Comparison of ENCODE assay signal across 14 cellular contexts in genomic region chr1:51906306-51907078, GRCh38. TPM values are rescaled to one million over a fixed set of nuclear protein-coding genes. Genes with fewer than 3 reads are reported as not detected.
DNase-seq lines count a peak whose midpoint lies in the region; ATAC-seq and TF ChIP-seq lines count a peak whose summit lies in the region.
"Had no signal": no experiment of that assay in that cellular context is flagged by ENCODE, and none has a peak within 500 bp of the region (broad histone marks: within the 10 kb centered on the region; RNA-seq: fewer than 3 reads in every experiment).

No MANE protein-coding gene starts in this region.

- peaks cover 10% of the 10 kb centered on the region for H3K36me3 Mint-ChIP-seq in activated CD4-positive, alpha-beta memory T cell treated with anti-CD3 and anti-CD28 coated beads, Interleukin-2, amount 10 ng/mL, durations not matched to agents 7 days and 5 days (ENCODE audit: low read depth)
- H3K36me3 Mint-ChIP-seq in activated CD4-positive, alpha-beta memory T cell treated with anti-CD3 and anti-CD28 coated beads for 36 hours = no peaks in the 10 kb centered on the region
- H3K36me3 Mint-ChIP-seq in endothelial cell (ENCODE audit: low read depth, unreplicated experiment) (peaks cover 17% of the 10 kb centered on the region), progenitor cell of endocrine pancreas (ENCODE audit: insufficient read depth) (peaks cover 5% of the 10 kb centered on the region)

- no peak for TF ChIP-seq POLR2A in stomach (IDR thresholded peaks at IDR 0.05)

- no peak for TF ChIP-seq EP300 in stomach (IDR thresholded peaks at IDR 0.05)

- H3K4me3 Mint-ChIP-seq in activated CD4-positive, alpha-beta memory T cell treated with anti-CD3 and anti-CD28 coated beads, Interleukin-2, amount 10 ng/mL, durations not matched to agents 7 days and 5 days = no peak overlapping the region
- H3K4me3 Mint-ChIP-seq in activated CD4-positive, alpha-beta memory T cell treated with anti-CD3 and anti-CD28 coated beads for 36 hours = no peak overlapping the region
- peak overlapping the region; percentile 69 for H3K4me3 Mint-ChIP-seq in endothelial cell (ENCODE audit: unreplicated experiment)
- no peak overlapping the region for H3K4me3 Mint-ChIP-seq in progenitor cell of endocrine pancreas (ENCODE audit: low read depth)
- H3K4me3 Mint-ChIP-seq: activated CD4-positive, alpha-beta T cell treated with anti-CD3 and anti-CD28 coated beads, Interleukin-2, amount 10 ng/mL, durations not matched to agents 24 days and 14 days had no signal

- H3K9ac ChIP-seq in OCI-LY3 (ENCODE audit: low read length) = no peak overlapping the region

- H3K27ac Mint-ChIP-seq in activated CD4-positive, alpha-beta memory T cell treated with anti-CD3 and anti-CD28 coated beads, Interleukin-2, amount 10 ng/mL, durations not matched to agents 7 days and 5 days = peak overlapping the region; percentile 52
- H3K27ac Mint-ChIP-seq in activated CD4-positive, alpha-beta memory T cell treated with anti-CD3 and anti-CD28 coated beads for 36 hours = no peak overlapping the region
- H3K27ac Mint-ChIP-seq in endothelial cell (ENCODE audit: unreplicated experiment) = peak overlapping the region; percentile 82
- peak overlapping the region; percentile 47 for H3K27ac Mint-ChIP-seq in progenitor cell of endocrine pancreas
- H3K27ac Mint-ChIP-seq: activated CD4-positive, alpha-beta T cell treated with anti-CD3 and anti-CD28 coated beads, Interleukin-2, amount 10 ng/mL, durations not matched to agents 24 days and 14 days had no signal

- no peak for DNase-seq in activated CD4-positive, alpha-beta memory T cell treated with anti-CD3 and anti-CD28 coated beads, Interleukin-2, amount 10 ng/mL, durations not matched to agents 7 days and 5 days
- no peak for DNase-seq in activated CD4-positive, alpha-beta memory T cell treated with anti-CD3 and anti-CD28 coated beads for 36 hours
- DNase-seq in endothelial cell (ENCODE audit: low spot score) (no peak), progenitor cell of endocrine pancreas (ENCODE audit: low spot score, unreplicated experiment) (no peak), HEK293T (ENCODE audit: extremely low spot score) (no peak), stomach (no peak)
- DNase-seq: activated CD4-positive, alpha-beta T cell treated with anti-CD3 and anti-CD28 coated beads, Interleukin-2, amount 10 ng/mL, durations not matched to agents 24 days and 14 days; aorta; gastrocnemius medialis; mesendoderm; NCI-H2081 had no signal

- H4K20me1 ChIP-seq in OCI-LY3 (ENCODE audit: insufficient read depth, low read length) = no peaks in the 10 kb centered on the region

- no peaks in the 10 kb centered on the region for H3K79me2 ChIP-seq in OCI-LY3 (ENCODE audit: low read length)

- POLR2A ChIA-PET in activated CD4-positive, alpha-beta memory T cell treated with anti-CD3 and anti-CD28 coated beads, Interleukin-2, amount 10 ng/mL, durations not matched to agents 7 days and 5 days (lab: Charles Lee) = interaction anchor here (0.7 kb wide), 1 partner anchor 135 kb away, joined by 4 read pairs; no protein-coding TSS in a partner anchor
- POLR2A ChIA-PET in activated CD4-positive, alpha-beta memory T cell treated with anti-CD3 and anti-CD28 coated beads for 36 hours (lab: Charles Lee) = no interaction called here
- POLR2A ChIA-PET in HEK293T (lab: Yijun Ruan, JAX) = no interaction called here

- H3K4me2 ChIP-seq in OCI-LY3 (ENCODE audit: low read length) = peak overlapping the region; percentile 24; the same call in 1 of the 2 replicates

- H3K27ac ChIP-seq in OCI-LY3 (ENCODE audit: low read length) (no peak overlapping the region), stomach (no peak overlapping the region)
- H3K27ac ChIP-seq: gastrocnemius medialis had no signal

- no peak overlapping the region for H3K4me3 ChIP-seq in OCI-LY3 (ENCODE audit: low read length)
- no peak overlapping the region for H3K4me3 ChIP-seq in stomach
- H3K4me3 ChIP-seq: gastrocnemius medialis had no signal

- peaks cover 20% of the 10 kb centered on the region for H3K9me3 Mint-ChIP-seq in activated CD4-positive, alpha-beta memory T cell treated with anti-CD3 and anti-CD28 coated beads, Interleukin-2, amount 10 ng/mL, durations not matched to agents 7 days and 5 days
- peaks cover 4% of the 10 kb centered on the region for H3K9me3 Mint-ChIP-seq in activated CD4-positive, alpha-beta memory T cell treated with anti-CD3 and anti-CD28 coated beads for 36 hours
- H3K9me3 Mint-ChIP-seq in endothelial cell (ENCODE audit: unreplicated experiment) (peaks cover 17% of the 10 kb centered on the region), progenitor cell of endocrine pancreas (ENCODE audit: low read depth) (no peaks in the 10 kb centered on the region)
- H3K9me3 Mint-ChIP-seq: activated CD4-positive, alpha-beta T cell treated with anti-CD3 and anti-CD28 coated beads, Interleukin-2, amount 10 ng/mL, durations not matched to agents 24 days and 14 days had no signal

- H3K27me3 ChIP-seq in OCI-LY3 (ENCODE audit: low read depth, low read length) (peaks cover 3% of the 10 kb centered on the region; the same call in 1 of the 2 replicates), stomach (peaks cover 0 to 39% (median 0%) of the 10 kb centered on the region in 3 donors)

- WGBS in stomach, 5 donors = 51 to 70% (median 63%) methylated on average over 4 of the region's 4 CpGs

- H3K36me3 ChIP-seq in OCI-LY3 (replicated peaks; ENCODE audit: low read depth, low read length) (no peaks in the 10 kb centered on the region), stomach (no peaks in the 10 kb centered on the region)
- H3K36me3 ChIP-seq: gastrocnemius medialis had no signal

- peaks cover 7% of the 10 kb centered on the region for H3K27me3 Mint-ChIP-seq in activated CD4-positive, alpha-beta memory T cell treated with anti-CD3 and anti-CD28 coated beads, Interleukin-2, amount 10 ng/mL, durations not matched to agents 7 days and 5 days
- no peaks in the 10 kb centered on the region for H3K27me3 Mint-ChIP-seq in activated CD4-positive, alpha-beta memory T cell treated with anti-CD3 and anti-CD28 coated beads for 36 hours
- H3K27me3 Mint-ChIP-seq in endothelial cell (ENCODE audit: unreplicated experiment) (peaks cover 12% of the 10 kb centered on the region), progenitor cell of endocrine pancreas (no peaks in the 10 kb centered on the region)

- no peak overlapping the region for H2AFZ ChIP-seq in OCI-LY3 (ENCODE audit: low read depth, low read length)

- no peaks in the 10 kb centered on the region for H3K4me1 Mint-ChIP-seq in activated CD4-positive, alpha-beta memory T cell treated with anti-CD3 and anti-CD28 coated beads, Interleukin-2, amount 10 ng/mL, durations not matched to agents 7 days and 5 days
- H3K4me1 Mint-ChIP-seq in activated CD4-positive, alpha-beta memory T cell treated with anti-CD3 and anti-CD28 coated beads for 36 hours (ENCODE audit: low read depth) = no peaks in the 10 kb centered on the region
- peaks cover 38% of the 10 kb centered on the region for H3K4me1 Mint-ChIP-seq in endothelial cell (ENCODE audit: unreplicated experiment)
- no peaks in the 10 kb centered on the region for H3K4me1 Mint-ChIP-seq in progenitor cell of endocrine pancreas (ENCODE audit: low read depth)
- H3K4me1 Mint-ChIP-seq: activated CD4-positive, alpha-beta T cell treated with anti-CD3 and anti-CD28 coated beads, Interleukin-2, amount 10 ng/mL, durations not matched to agents 24 days and 14 days had no signal

- CTCF ChIA-PET in activated CD4-positive, alpha-beta memory T cell treated with anti-CD3 and anti-CD28 coated beads, Interleukin-2, amount 10 ng/mL, durations not matched to agents 7 days and 5 days (lab: Charles Lee) = interaction anchor here (0.7 to 1.8 kb wide), 2 partner anchors 10 to 311 kb away, joined by 3 to 6 read pairs; no protein-coding TSS in a partner anchor
- CTCF ChIA-PET in activated CD4-positive, alpha-beta memory T cell treated with anti-CD3 and anti-CD28 coated beads for 36 hours (lab: Charles Lee) = interaction anchor here (3.0 kb wide), 1 partner anchor 9 kb away, joined by 9 read pairs; no protein-coding TSS in a partner anchor
- CTCF ChIA-PET in HEK293T (lab: Yijun Ruan, JAX) = interaction anchor here (0.6 kb wide), 1 partner anchor 10 kb away, joined by 3 read pairs; no protein-coding TSS in a partner anchor

- TF ChIP-seq CTCF in OCI-LY3 (IDR thresholded peaks at IDR 0.05; ENCODE audit: low read depth, low read length) = no peak
- no peak for TF ChIP-seq CTCF in endothelial cell (IDR thresholded peaks at IDR 0.05; ENCODE audit: unreplicated experiment)
- no peak for TF ChIP-seq CTCF in progenitor cell of endocrine pancreas (IDR thresholded peaks at IDR 0.05; ENCODE audit: unreplicated experiment)
- no peak for TF ChIP-seq CTCF in stomach (IDR thresholded peaks at IDR 0.05)

- intact Hi-C loops in activated CD4-positive, alpha-beta memory T cell treated with anti-CD3 and anti-CD28 coated beads for 36 hours (cut with micrococcal nuclease) = no loop called here
- intact Hi-C loops in stomach (cut with DNase I; ENCODE audit: low total_unique reads) = no loop called here

- H3K4me1 ChIP-seq in OCI-LY3 (ENCODE audit: low read length) (peaks cover 6% of the 10 kb centered on the region), stomach (no peaks in the 10 kb centered on the region)
- H3K4me1 ChIP-seq: gastrocnemius medialis had no signal

- no peak for ATAC-seq in GM18868 (IDR thresholded peaks at IDR 0.05; ENCODE audit: unreplicated experiment)
- ATAC-seq: gastrocnemius medialis, Right ventricle myocardium inferior had no signal

- H3K9me3 ChIP-seq in OCI-LY3 (ENCODE audit: insufficient read depth, low read length) (no peaks in the 10 kb centered on the region), stomach (no peaks in the 10 kb centered on the region)
- H3K9me3 ChIP-seq: gastrocnemius medialis had no signal

TF ChIP-seq in HEK293T, 16 proteins besides CTCF, POLR2A, EP300 and RAD21 (continues in another document):
- TF ChIP-seq L3MBTL2 (conservative IDR thresholded peaks at IDR 0.05) (no peak), FOXA1 (IDR thresholded peaks at IDR 0.05) (no peak), LEF1 (IDR thresholded peaks at IDR 0.05; ENCODE audit: borderline replicate concordance) (no peak), FOXK2 (IDR thresholded peaks at IDR 0.05) (no peak), SP1 (IDR thresholded peaks at IDR 0.05) (no peak), HDGF (IDR thresholded peaks at IDR 0.05; ENCODE audit: borderline replicate concordance) (no peak), SUZ12 (IDR thresholded peaks at IDR 0.05) (no peak), CTBP1 (IDR thresholded peaks at IDR 0.05; ENCODE audit: borderline replicate concordance) (no peak), ARNT (IDR thresholded peaks at IDR 0.05) (no peak), FOXM1 (IDR thresholded peaks at IDR 0.05; ENCODE audit: borderline replicate concordance) (no peak), TARDBP (IDR thresholded peaks at IDR 0.05) (no peak), ELF4 (IDR thresholded peaks at IDR 0.05) (no peak)

RNA-seq across cellular contexts. Expression of gene NRDC, which starts 28.0 kb away (rescaled TPM):
- 100 to 1,000 TPM; 162 to 164 TPM for total RNA-seq in activated CD4-positive, alpha-beta memory T cell treated with anti-CD3 and anti-CD28 coated beads, Interleukin-2, amount 10 ng/mL, durations not matched to agents 7 days and 5 days
- total RNA-seq in activated CD4-positive, alpha-beta memory T cell treated with anti-CD3 and anti-CD28 coated beads for 36 hours = 100 to 1,000 TPM; 153 to 155 TPM
- total RNA-seq in endothelial cell (ENCODE audit: unreplicated experiment) (135 TPM), progenitor cell of endocrine pancreas (200 and 207 TPM in 2 replicates), stomach (10 to 100 TPM; 58.4 to 93.0 (median 80.0) TPM)
- 10 to 100 TPM; 62.8 to 95.6 (median 78.3) TPM for polyA plus RNA-seq in stomach
